ENCODE assay signal across 28 cellular contexts in the genomic region with DNA sequence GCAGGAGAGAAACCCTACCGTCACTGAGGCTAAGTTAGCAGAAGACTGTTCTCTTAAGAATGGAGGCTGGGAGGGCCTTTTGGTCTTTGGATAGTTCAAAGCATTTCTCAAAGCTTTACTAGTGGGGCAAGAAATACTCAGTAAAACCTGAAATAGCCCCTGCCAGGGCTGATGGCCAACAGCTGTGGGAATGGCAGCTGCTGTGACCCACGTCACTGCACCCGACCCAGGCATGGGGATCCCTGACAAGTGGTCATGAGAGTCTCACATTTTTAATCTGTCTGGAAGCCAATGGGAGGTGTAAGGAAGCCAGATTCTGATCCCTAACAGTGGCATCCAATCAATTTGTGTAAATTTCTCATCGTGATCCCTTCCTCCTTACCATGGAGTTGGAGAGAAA. TPM values are rescaled to one million over a fixed set of nuclear protein-coding genes. Genes with fewer than 3 reads are reported as not detected.
DNase-seq lines count a peak whose midpoint lies in the region; ATAC-seq and TF ChIP-seq lines count a peak whose summit lies in the region.
"Had no signal": no experiment of that assay in that cellular context is flagged by ENCODE, and none has a peak within 500 bp of the region (broad histone marks: within the 10 kb centered on the region; RNA-seq: fewer than 3 reads in every experiment).

No MANE protein-coding gene starts in this region.

- no peak overlapping the region for H3K27ac ChIP-seq in parathyroid adenoma
- peak overlapping the region; percentile 56 for H3K27ac ChIP-seq in urinary bladder (ENCODE audit: low read depth)
- no peak overlapping the region for H3K27ac ChIP-seq in brain microvascular endothelial cell
- no peak overlapping the region for H3K27ac ChIP-seq in effector memory CD4-positive, alpha-beta T cell (ENCODE audit: insufficient read depth, low read length, poor library complexity, severe bottlenecking)

- intact Hi-C loops in left ventricle myocardium superior (cut with micrococcal nuclease) = loop anchor here (10.0 kb wide), 1 partner anchor 67 kb away; no protein-coding TSS in a partner anchor

- H3K36me3 ChIP-seq in parathyroid adenoma (ENCODE audit: control insufficient read depth, insufficient read depth, low read length) (no peaks in the 10 kb centered on the region), urinary bladder (ENCODE audit: insufficient read depth) (no peaks in the 10 kb centered on the region), brain microvascular endothelial cell (replicated peaks) (no peaks in the 10 kb centered on the region), BE2C (no peaks in the 10 kb centered on the region)
- no peaks in the 10 kb centered on the region for H3K36me3 ChIP-seq in effector memory CD4-positive, alpha-beta T cell (ENCODE audit: control insufficient read depth, insufficient read depth, low read length)

- H3K27me3 Mint-ChIP-seq in chondrocyte (ENCODE audit: low read depth) = no peaks in the 10 kb centered on the region
- peaks cover 0 to 9% of the 10 kb centered on the region in 2 donors for H3K27me3 Mint-ChIP-seq in effector memory CD8-positive, alpha-beta T cell
- H3K27me3 Mint-ChIP-seq: activated CD4-positive, alpha-beta memory T cell treated with anti-CD3 and anti-CD28 coated beads for 36 hours; activated naive CD8-positive, alpha-beta T cell; naive B cell; stimulated activated memory B cell treated with anti-CD40 and anti-IgM and Interleukin-4, amounts not matched to agents 10 μg/mL and 1 μg/mL and 100 μg/mL, for 72 hours; T-helper 17 cell had no signal

- WGBS in urinary bladder = 53% methylated on average over 4 of the region's 4 CpGs

- in situ Hi-C loops in brain microvascular endothelial cell (cut with HindIII; ENCODE audit: low pct_ligation_motif_present, low sequenced_read_pairs) = no loop called here

- peak overlapping the region; percentile 45 for H3K27ac Mint-ChIP-seq in chondrocyte (ENCODE audit: unreplicated experiment)
- H3K27ac Mint-ChIP-seq in effector memory CD8-positive, alpha-beta T cell = no peak overlapping the region
- H3K27ac Mint-ChIP-seq: activated CD4-positive, alpha-beta memory T cell treated with anti-CD3 and anti-CD28 coated beads for 36 hours; activated naive CD8-positive, alpha-beta T cell; CD14-positive monocyte; stimulated activated memory B cell treated with anti-CD40 and anti-IgM and Interleukin-4, amounts not matched to agents 10 μg/mL and 1 μg/mL and 100 μg/mL, for 72 hours; T-helper 17 cell had no signal

- no peaks in the 10 kb centered on the region for H3K9me3 Mint-ChIP-seq in chondrocyte (ENCODE audit: low read depth)
- no peaks in the 10 kb centered on the region for H3K9me3 Mint-ChIP-seq in effector memory CD8-positive, alpha-beta T cell

- no peaks in the 10 kb centered on the region for H3K9me3 ChIP-seq in parathyroid adenoma (ENCODE audit: control insufficient read depth, low read length)
- H3K9me3 ChIP-seq in BE2C = no peaks in the 10 kb centered on the region; the same call in 1 of the 2 replicates
- no peaks in the 10 kb centered on the region for H3K9me3 ChIP-seq in effector memory CD4-positive, alpha-beta T cell (ENCODE audit: control insufficient read depth, low read length)

- DNase-seq in chondrocyte (ENCODE audit: low spot score) = no peak
- peak; percentile 65 for DNase-seq in left ventricle myocardium superior
- no peak for DNase-seq in brain microvascular endothelial cell
- DNase-seq in BE2C = no peak
- DNase-seq in effector memory CD4-positive, alpha-beta T cell = no peak
- DNase-seq in effector memory CD8-positive, alpha-beta T cell = no peak
- DNase-seq: activated CD4-positive, alpha-beta memory T cell treated with anti-CD3 and anti-CD28 coated beads for 36 hours; activated CD4-positive, CD25-positive, alpha-beta regulatory T cell treated with anti-CD3 and anti-CD28 coated beads, Interleukin-2, amount 50 U/mL, for 72 hours; activated CD8-positive, alpha-beta memory T cell treated with anti-CD3 and anti-CD28 coated beads, Interleukin-2, amount 50 U/mL, for 48 hours; anterior cingulate cortex; DMS79; GDM1; mesendoderm; naive B cell; NCI-H146; NCI-H2107; NCI-H446; occipital lobe; retina; stimulated activated CD4-positive, alpha-beta T cell treated with anti-CD3 and anti-CD28 coated beads, Interleukin-4, amount 100 ng/mL, for 24 hours; substantia nigra; T-helper 17 cell had no signal

- H3K4me1 ChIP-seq in parathyroid adenoma (peaks cover 25% of the 10 kb centered on the region), urinary bladder (ENCODE audit: insufficient read depth) (peaks cover 2% of the 10 kb centered on the region), BE2C (peaks cover 39% of the 10 kb centered on the region)
- H3K4me1 ChIP-seq in effector memory CD4-positive, alpha-beta T cell (ENCODE audit: control insufficient read depth, insufficient read depth, low read length, poor library complexity, severe bottlenecking) = no peaks in the 10 kb centered on the region

- no peaks in the 10 kb centered on the region for H3K36me3 Mint-ChIP-seq in chondrocyte (ENCODE audit: low read depth)
- no peaks in the 10 kb centered on the region for H3K36me3 Mint-ChIP-seq in effector memory CD8-positive, alpha-beta T cell (ENCODE audit: insufficient read depth)
- H3K36me3 Mint-ChIP-seq: activated CD4-positive, alpha-beta memory T cell treated with anti-CD3 and anti-CD28 coated beads for 36 hours; CD14-positive monocyte; naive B cell; stimulated activated memory B cell treated with anti-CD40 and anti-IgM and Interleukin-4, amounts not matched to agents 10 μg/mL and 1 μg/mL and 100 μg/mL, for 72 hours had no signal

- peak; percentile 34 for ATAC-seq in left ventricle myocardium superior
- no peak for ATAC-seq in effector memory CD8-positive, alpha-beta T cell (replicated peaks)
- ATAC-seq: SK-N-SH treated with all-trans-retinoic acid at 6 μM for 48 hours; stimulated activated memory B cell treated with anti-CD40 and anti-IgM and Interleukin-4, amounts not matched to agents 10 μg/mL and 1 μg/mL and 100 μg/mL, for 72 hours; T-helper 17 cell had no signal

- H2AFZ ChIP-seq in parathyroid adenoma = peak overlapping the region; percentile 38

- no peaks in the 10 kb centered on the region for H3K27me3 ChIP-seq in parathyroid adenoma (ENCODE audit: control insufficient read depth, insufficient read depth, low read length)
- no peaks in the 10 kb centered on the region for H3K27me3 ChIP-seq in brain microvascular endothelial cell (replicated peaks)
- H3K27me3 ChIP-seq in BE2C = no peaks in the 10 kb centered on the region
- H3K27me3 ChIP-seq in effector memory CD4-positive, alpha-beta T cell (replicated peaks; ENCODE audit: control insufficient read depth, insufficient read depth, low read length, poor library complexity, severe bottlenecking) = no peaks in the 10 kb centered on the region

- no peak overlapping the region for H3K4me2 ChIP-seq in parathyroid adenoma (ENCODE audit: low read length)

- no peak overlapping the region for H3K9ac ChIP-seq in parathyroid adenoma

- no peak overlapping the region for H3K4me3 ChIP-seq in parathyroid adenoma (ENCODE audit: low read depth, low read length)
- no peak overlapping the region for H3K4me3 ChIP-seq in urinary bladder (ENCODE audit: low read depth, low read length)
- no peak overlapping the region for H3K4me3 ChIP-seq in brain microvascular endothelial cell (ENCODE audit: low read depth, low read length)
- H3K4me3 ChIP-seq in BE2C (ENCODE audit: low read depth, low read length) = no peak overlapping the region
- H3K4me3 ChIP-seq in effector memory CD4-positive, alpha-beta T cell (ENCODE audit: insufficient read depth, low read depth, low read length, poor library complexity, severe bottlenecking) = no peak overlapping the region

- no peaks in the 10 kb centered on the region for H3K79me2 ChIP-seq in parathyroid adenoma

- H3K4me1 Mint-ChIP-seq in chondrocyte (ENCODE audit: low read depth) = peaks cover 72% of the 10 kb centered on the region
- H3K4me1 Mint-ChIP-seq in effector memory CD8-positive, alpha-beta T cell (ENCODE audit: low read depth in 2 of 2) = no peaks in the 10 kb centered on the region
- H3K4me1 Mint-ChIP-seq: CD14-positive monocyte; naive B cell; stimulated activated memory B cell treated with anti-CD40 and anti-IgM and Interleukin-4, amounts not matched to agents 10 μg/mL and 1 μg/mL and 100 μg/mL, for 72 hours; T-helper 17 cell had no signal

- no peak overlapping the region for H3K4me3 Mint-ChIP-seq in chondrocyte (ENCODE audit: unreplicated experiment)
- no peak overlapping the region for H3K4me3 Mint-ChIP-seq in effector memory CD8-positive, alpha-beta T cell
- H3K4me3 Mint-ChIP-seq: activated CD4-positive, alpha-beta memory T cell treated with anti-CD3 and anti-CD28 coated beads for 36 hours; activated naive CD8-positive, alpha-beta T cell; CD14-positive monocyte; stimulated activated memory B cell treated with anti-CD40 and anti-IgM and Interleukin-4, amounts not matched to agents 10 μg/mL and 1 μg/mL and 100 μg/mL, for 72 hours; T-helper 17 cell had no signal

- TF ChIP-seq CTCF in chondrocyte (IDR thresholded peaks at IDR 0.05) = no peak
- no peak for TF ChIP-seq CTCF in parathyroid adenoma (IDR thresholded peaks at IDR 0.05)
- no peak for TF ChIP-seq CTCF in brain microvascular endothelial cell (IDR thresholded peaks at IDR 0.05; ENCODE audit: low read depth, low read length, missing control alignments)
- no peak for TF ChIP-seq CTCF in BE2C (IDR thresholded peaks at IDR 0.05; ENCODE audit: low read depth, low read length)

RNA-seq across cellular contexts. Expression of gene ENAH, which starts 44.5 kb away (rescaled TPM):
- total RNA-seq in chondrocyte = 208 to 457 TPM (median 434 TPM) in 3 replicates
- 90.1 TPM for total RNA-seq in left ventricle myocardium superior
- 229 TPM for total RNA-seq in urinary bladder
- polyA plus RNA-seq in urinary bladder = 58.9 TPM
- 42.1 TPM for polyA plus RNA-seq in BE2C (2012; ENCODE audit: insufficient read depth, insufficient read length, low read depth)
- polyA plus RNA-seq: CD14-positive monocyte had no signal
